Comparison of ENCODE assay signal across 27 cellular contexts in genomic region chr1:89935235-89935634, GRCh38. TPM values are rescaled to one million over a fixed set of nuclear protein-coding genes. Genes with fewer than 3 reads are reported as not detected.
A peak's percentile ranks its signal among the peaks of the same experiment; 100 is the strongest.
DNase-seq lines count a peak whose midpoint lies in the region; ATAC-seq and TF ChIP-seq lines count a peak whose summit lies in the region.
"Had no signal": no experiment of that assay in that cellular context is flagged by ENCODE, and none has a peak within 500 bp of the region (broad histone marks: within the 10 kb centered on the region; RNA-seq: fewer than 3 reads in every experiment).

No MANE protein-coding gene starts in this region.

- POLR2A ChIA-PET in T-cell (lab: Charles Lee) = interaction anchor here in 1 of 2 donors (0.6 kb wide), 1 partner anchor 18 kb away, joined by 3 read pairs; no protein-coding TSS in a partner anchor
- POLR2A ChIA-PET in activated CD4-positive, alpha-beta T cell treated with anti-CD3 and anti-CD28 coated beads for 36 hours (lab: Charles Lee) = no interaction called here

- peaks cover 4% of the 10 kb centered on the region for H3K9me3 Mint-ChIP-seq in nephron progenitor cell
- no peaks in the 10 kb centered on the region for H3K9me3 Mint-ChIP-seq in T-cell
- H3K9me3 Mint-ChIP-seq in activated CD4-positive, alpha-beta T cell treated with anti-CD3 and anti-CD28 coated beads for 36 hours (ENCODE audit: low read depth) = no peaks in the 10 kb centered on the region
- H3K9me3 Mint-ChIP-seq: activated naive CD4-positive, alpha-beta T cell treated with anti-CD3 and anti-CD28 coated beads, Interleukin-2, amount 50 U/mL, for 24 hours; naive thymus-derived CD8-positive, alpha-beta T cell; stimulated activated naive CD8-positive, alpha-beta T cell treated with anti-CD3 and anti-CD28 coated beads, Interleukin-15, Interleukin-2, amounts not matched to agents 100 ng/mL and 50 ng/mL, for 24 hours; T-helper 2 cell treated with Interferon-gamma antibody and Interleukin-4, amounts not matched to agents 5 μg/mL and 100 μg/mL, for 36 hours had no signal

- H3K36me3 Mint-ChIP-seq in nephron progenitor cell (ENCODE audit: low read depth) (peaks cover 49% of the 10 kb centered on the region), T-cell (peaks cover 51% of the 10 kb centered on the region)
- peaks cover 44% of the 10 kb centered on the region for H3K36me3 Mint-ChIP-seq in activated CD4-positive, alpha-beta T cell treated with anti-CD3 and anti-CD28 coated beads for 36 hours (ENCODE audit: low read depth)

- CTCF ChIA-PET in T-cell (lab: Charles Lee) = no interaction called here
- CTCF ChIA-PET in activated CD4-positive, alpha-beta T cell treated with anti-CD3 and anti-CD28 coated beads for 36 hours (lab: Charles Lee) = no interaction called here

- intact Hi-C loops in activated CD4-positive, alpha-beta T cell treated with anti-CD3 and anti-CD28 coated beads for 36 hours (cut with DNase I, micrococcal nuclease) = no loop called here

- H3K4me3 Mint-ChIP-seq in nephron progenitor cell (no peak overlapping the region), T-cell (no peak overlapping the region)
- no peak overlapping the region for H3K4me3 Mint-ChIP-seq in activated CD4-positive, alpha-beta T cell treated with anti-CD3 and anti-CD28 coated beads for 36 hours
- H3K4me3 Mint-ChIP-seq: activated naive CD4-positive, alpha-beta T cell treated with anti-CD3 and anti-CD28 coated beads, Interleukin-2, amount 50 U/mL, for 24 hours; naive thymus-derived CD8-positive, alpha-beta T cell; stimulated activated naive CD8-positive, alpha-beta T cell treated with anti-CD3 and anti-CD28 coated beads, Interleukin-15, Interleukin-2, amounts not matched to agents 100 ng/mL and 50 ng/mL, for 24 hours; T-helper 2 cell treated with Interferon-gamma antibody and Interleukin-4, amounts not matched to agents 5 μg/mL and 100 μg/mL, for 36 hours had no signal

- H3K4me1 Mint-ChIP-seq in nephron progenitor cell (peaks cover 74% of the 10 kb centered on the region), T-cell (peaks cover 5 to 6% (median 5%) of the 10 kb centered on the region in 3 donors)
- peaks cover 13% of the 10 kb centered on the region for H3K4me1 Mint-ChIP-seq in activated CD4-positive, alpha-beta T cell treated with anti-CD3 and anti-CD28 coated beads for 36 hours

- DNase-seq in anterior cingulate cortex (lab: John Stamatoyannopoulos, UW) (peak in 36 of 58 donors; percentile 2 to 66 (median 20)), hippocampal formation (lab: John Stamatoyannopoulos, UW) (peak; percentile 47 to 52), nephron progenitor cell (no peak), T-cell (no peak), CD1c-positive myeloid dendritic cell (ENCODE audit: extremely low spot score) (no peak)
- no peak for DNase-seq in activated CD4-positive, alpha-beta T cell treated with anti-CD3 and anti-CD28 coated beads for 36 hours
- DNase-seq: activated CD4-positive, alpha-beta T cell treated with anti-CD3 and anti-CD28 coated beads for 4 hours; activated CD8-positive, alpha-beta memory T cell treated with anti-CD3 and anti-CD28 coated beads for 24 hours; activated T-cell treated with anti-CD3 and anti-CD28 coated beads for 4 hours; amniotic stem cell; colonic mucosa; COR-L47; HCEC 1CT; Kasumi-1; lower lobe of right lung; naive thymus-derived CD8-positive, alpha-beta T cell; NCI-H1436; NCI-H2081; NCI-H2227 treated with DMSO at 0.1 percent for 48 hours; Peyer's patch; SHP77; tibial artery had no signal

- no peak for TF ChIP-seq CTCF in nephron progenitor cell (IDR thresholded peaks at IDR 0.05)

- no peak for ATAC-seq in T-cell (replicated peaks in 1 of 4)
- ATAC-seq in HG03045 (IDR thresholded peaks at IDR 0.05; ENCODE audit: unreplicated experiment) = no peak
- no peak for ATAC-seq in activated CD4-positive, alpha-beta T cell treated with anti-CD3 and anti-CD28 coated beads for 36 hours
- ATAC-seq: esophagus mucosa; lower lobe of right lung; naive thymus-derived CD8-positive, alpha-beta T cell had no signal

- H3K27me3 Mint-ChIP-seq in nephron progenitor cell (ENCODE audit: low read depth, poor library complexity) = no peaks in the 10 kb centered on the region
- no peaks in the 10 kb centered on the region for H3K27me3 Mint-ChIP-seq in T-cell
- no peaks in the 10 kb centered on the region for H3K27me3 Mint-ChIP-seq in activated CD4-positive, alpha-beta T cell treated with anti-CD3 and anti-CD28 coated beads for 36 hours
- H3K27me3 Mint-ChIP-seq: activated naive CD4-positive, alpha-beta T cell treated with anti-CD3 and anti-CD28 coated beads, Interleukin-2, amount 50 U/mL, for 24 hours; naive thymus-derived CD8-positive, alpha-beta T cell; stimulated activated naive CD8-positive, alpha-beta T cell treated with anti-CD3 and anti-CD28 coated beads, Interleukin-15, Interleukin-2, amounts not matched to agents 100 ng/mL and 50 ng/mL, for 24 hours had no signal

- peak overlapping the region; percentile 26 for H3K27ac Mint-ChIP-seq in nephron progenitor cell
- H3K27ac Mint-ChIP-seq in T-cell = no peak overlapping the region
- H3K27ac Mint-ChIP-seq in activated CD4-positive, alpha-beta T cell treated with anti-CD3 and anti-CD28 coated beads for 36 hours = no peak overlapping the region
- H3K27ac Mint-ChIP-seq: activated naive CD4-positive, alpha-beta T cell treated with anti-CD3 and anti-CD28 coated beads, Interleukin-2, amount 50 U/mL, for 24 hours; stimulated activated naive CD8-positive, alpha-beta T cell treated with anti-CD3 and anti-CD28 coated beads, Interleukin-15, Interleukin-2, amounts not matched to agents 100 ng/mL and 50 ng/mL, for 24 hours; T-helper 2 cell treated with Interferon-gamma antibody and Interleukin-4, amounts not matched to agents 5 μg/mL and 100 μg/mL, for 36 hours had no signal

RNA-seq across cellular contexts. Expression of gene ZNF326, which starts 59.7 kb away (rescaled TPM):
- total RNA-seq in T-cell = 10 to 100 TPM; 16.4 to 41.3 (median 16.8) TPM
- 10 to 100 TPM; 19.4 to 20.5 TPM for total RNA-seq in activated CD4-positive, alpha-beta T cell treated with anti-CD3 and anti-CD28 coated beads for 36 hours

Comparison
In these comparisons a context has a peak if more than half of its experiments do, and no peak if none do; other contexts are left out.
1. DNase-seq: peak in anterior cingulate cortex (36 of 58) and hippocampal formation (2 of 2); none in nephron progenitor cell (single experiment), T-cell (0 of 34), activated CD4-positive, alpha-beta T cell treated with anti-CD3 and anti-CD28 coated beads for 36 hours (single experiment) and CD1c-positive myeloid dendritic cell (single experiment).